In the genomic region with DNA sequence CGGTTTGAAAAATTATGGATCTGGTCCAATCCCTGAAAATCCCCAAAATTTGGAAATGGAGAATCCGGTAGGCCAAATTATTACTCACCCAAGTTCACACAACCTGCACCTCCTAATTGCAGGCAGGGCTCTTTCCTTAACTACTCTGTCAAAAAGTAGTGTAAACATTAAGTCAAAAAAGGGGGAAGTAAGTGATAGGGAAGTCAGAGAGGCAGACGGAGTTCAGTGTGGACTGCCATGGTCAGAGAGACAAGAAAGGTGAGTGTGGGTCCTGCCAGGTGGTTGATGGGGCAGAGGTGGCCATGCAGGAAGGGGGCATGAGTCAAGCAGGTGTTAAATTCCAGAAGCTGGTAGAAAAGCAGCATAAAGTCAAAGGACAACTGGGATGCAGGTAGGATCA, we compare ENCODE assay signal across 1 cellular context.
TF ChIP-seq lines count a peak whose summit lies in the region.

No MANE protein-coding gene starts in this region.

TF ChIP-seq in K562, 482 proteins besides CTCF, POLR2A, EP300 and RAD21:
- TF ChIP-seq ZNF407 (IDR thresholded peaks at IDR 0.05; ENCODE audit: low read depth) = no peak
- peak; percentile 32; the same call in 1 of the 2 replicates for TF ChIP-seq SPI1 (IDR thresholded peaks at IDR 0.05; ENCODE audit: borderline replicate concordance, low read depth, low read length)
